ENCODE assay signal across 20 cellular contexts in genomic region chr12:79300199-79300568, GRCh38.
DNase-seq lines count a peak whose midpoint lies in the region; ATAC-seq and TF ChIP-seq lines count a peak whose summit lies in the region.
"Had no signal": no experiment of that assay in that cellular context is flagged by ENCODE, and none has a peak within 500 bp of the region (broad histone marks: within the 10 kb centered on the region; RNA-seq: fewer than 3 reads in every experiment).

No MANE protein-coding gene starts in this region.

- H3K9me3 ChIP-seq in breast epithelium, result no peaks in the 10 kb centered on the region
- H3K9me3 ChIP-seq: HAP-1, heart left ventricle, ovary, SK-N-SH had no signal

- DNase-seq in T47D (ENCODE audit: low read depth in 1 of 2, low spot score in 1 of 2) (peak; percentile 35 to 74), breast epithelium (ENCODE audit: low spot score in 2 of 2) (no peak), SHP77 treated with DMSO at 0.1 percent for 48 hours (lab: John Stamatoyannopoulos, UW) (peak; percentile 63), fibroblast of mammary gland (ENCODE audit: low read depth) (peak; percentile 72), stromal cell of bone marrow (ENCODE audit: low read depth) (peak; percentile 6), mucosa of gallbladder (ENCODE audit: low spot score) (no peak), activated gamma-delta T cell treated with Interleukin-2 at 50 U/mL for 16 hours (no peak)
- DNase-seq: activated CD4-positive, alpha-beta memory T cell treated with anti-CD3 and anti-CD28 coated beads, Interleukin-2, amount 10 ng/mL, durations not matched to agents 7 days and 5 days; activated T-cell treated with anti-CD3 and anti-CD28 coated beads, Interleukin-2, amount 50 U/mL, for 72 hours; CD8-positive, alpha-beta T cell; cerebellar nuclear complex; heart left ventricle; kidney glomerular epithelial cell; NCI-H1436; NCI-H345; ovary; SK-N-SH; stimulated activated naive CD4-positive, alpha-beta T cell treated with Interleukin-2 at 50 U/mL for 16 hours had no signal

- no peak for TF ChIP-seq CTCF in breast epithelium (IDR thresholded peaks at IDR 0.05)
- no peak for TF ChIP-seq CTCF in fibroblast of mammary gland (conservative IDR thresholded peaks at IDR 0.05; ENCODE audit: control insufficient read depth, insufficient read depth, low read depth, low read length)

- H3K27me3 ChIP-seq in breast epithelium, result no peaks in the 10 kb centered on the region
- H3K27me3 ChIP-seq: heart left ventricle, ovary had no signal

- no peak for TF ChIP-seq POLR2A in breast epithelium (IDR thresholded peaks at IDR 0.05)

- no peaks in the 10 kb centered on the region for H3K4me1 ChIP-seq in breast epithelium

- intact Hi-C loops in breast epithelium (cut with DNase I; ENCODE audit: low total_unique reads), result no loop called here

- H3K4me3 ChIP-seq in breast epithelium, result no peak overlapping the region
- H3K4me3 ChIP-seq in fibroblast of mammary gland (ENCODE audit: control insufficient read depth, low read depth, low read length), result no peak overlapping the region
- H3K4me3 ChIP-seq: HAP-1, heart left ventricle, ovary had no signal

- in situ Hi-C loops in T47D (cut with HindIII; ENCODE audit: low pct_unique_long_range_greater_than_20kb, low sequenced_read_pairs), result no loop called here

- H3K36me3 ChIP-seq in breast epithelium, result no peaks in the 10 kb centered on the region
- H3K36me3 ChIP-seq: HAP-1, heart left ventricle, ovary had no signal

- no peak overlapping the region for H3K27ac ChIP-seq in breast epithelium
- H3K27ac ChIP-seq: heart left ventricle, ovary had no signal

- ATAC-seq in HG02759 (IDR thresholded peaks at IDR 0.05; ENCODE audit: unreplicated experiment), result no peak
- ATAC-seq: activated T-cell treated with anti-CD3 and anti-CD28 coated beads, Interleukin-2, amount 50 U/mL, for 72 hours; CD8-positive, alpha-beta T cell; heart left ventricle had no signal

Comparison
In these comparisons a context has a peak if more than half of its experiments do, and no peak if none do; other contexts are left out.
1. DNase-seq: peak in T47D (2 of 2), SHP77 treated with DMSO at 0.1 percent for 48 hours (single experiment), fibroblast of mammary gland (single experiment) and stromal cell of bone marrow (single experiment); none in breast epithelium (0 of 2), mucosa of gallbladder (single experiment) and activated gamma-delta T cell treated with Interleukin-2 at 50 U/mL for 16 hours (single experiment).